ENCODE assay signal across 8 cellular contexts in genomic region chr10:42933454-42934340, GRCh38.
A peak's percentile ranks its signal among the peaks of the same experiment; 100 is the strongest.
DNase-seq lines count a peak whose midpoint lies in the region; ATAC-seq, FAIRE-seq and TF ChIP-seq lines count a peak whose summit lies in the region.

No MANE protein-coding gene starts in this region.

- POLR2A ChIA-PET in SK-N-SH (lab: Yijun Ruan, JAX): interaction anchor here (1.1 kb wide), 1 partner anchor 37 kb away, joined by 3 read pairs; no protein-coding TSS in a partner anchor

- TF ChIP-seq RAD21 in SK-N-SH (IDR thresholded peaks at IDR 0.05; ENCODE audit: low read length): no peak

- CTCF ChIA-PET in SK-N-SH (lab: Yijun Ruan, JAX): interaction anchor here (0.6 kb wide), 1 partner anchor 46 kb away, joined by 3 read pairs; no protein-coding TSS in a partner anchor

- H3K9me3 ChIP-seq in ES-I3 (ENCODE audit: control insufficient read depth, insufficient read depth, low read length) (no peaks in the 10 kb centered on the region), SK-N-SH (no peaks in the 10 kb centered on the region), pancreas (no peaks in the 10 kb centered on the region), gastrocnemius medialis (no peaks in the 10 kb centered on the region)

- no peaks in the 10 kb centered on the region for H3K36me3 ChIP-seq in ES-I3 (ENCODE audit: insufficient read depth, low read length)
- H3K36me3 ChIP-seq in SK-N-SH (replicated peaks in 1 of 2; ENCODE audit: control insufficient read depth in 1 of 2, insufficient read depth in 2 of 2, low read length in 1 of 2): no peaks in the 10 kb centered on the region
- no peaks in the 10 kb centered on the region for H3K36me3 ChIP-seq in pancreas
- no peaks in the 10 kb centered on the region for H3K36me3 ChIP-seq in gastrocnemius medialis

- H3K27me3 ChIP-seq in SK-N-SH (ENCODE audit: insufficient read depth) (no peaks in the 10 kb centered on the region), pancreas (peaks cover 0 to 11% (median 2%) of the 10 kb centered on the region in 4 donors), gastrocnemius medialis (peaks cover 24 to 34% (median 25%) of the 10 kb centered on the region in 3 donors)

- H3K4me1 ChIP-seq in ES-I3 (ENCODE audit: insufficient read depth, low read length): peaks cover 2% of the 10 kb centered on the region
- peaks cover 0 to 36% of the 10 kb centered on the region in 2 experiments; a peak in 1 of 4 replicates for H3K4me1 ChIP-seq in SK-N-SH (ENCODE audit: control insufficient read depth in 1 of 2, insufficient read depth in 2 of 2, low read depth in 1 of 2, low read length in 1 of 2)
- H3K4me1 ChIP-seq in pancreas: peaks cover 0 to 5% (median 0%) of the 10 kb centered on the region in 3 donors
- H3K4me1 ChIP-seq in gastrocnemius medialis: no peaks in the 10 kb centered on the region

- intact Hi-C loops in pancreas (cut with DNase I): no loop called here
- intact Hi-C loops in gastrocnemius medialis (cut with DNase I; ENCODE audit: low total_unique reads): no loop called here

- DNase-seq in SK-N-SH: peak; percentile 62
- peak; percentile 1 for DNase-seq in fibroblast of the aortic adventitia (ENCODE audit: low read depth)
- peak in 4 of 6 donors; percentile 44 to 59 (median 55) for DNase-seq in pancreas
- no peak for DNase-seq in gastrocnemius medialis

- no peak for TF ChIP-seq CTCF in SK-N-SH (IDR thresholded peaks at IDR 0.05)
- TF ChIP-seq CTCF in fibroblast of the aortic adventitia (IDR thresholded peaks at IDR 0.05; ENCODE audit: insufficient read depth, low read length): no peak
- no peak for TF ChIP-seq CTCF in pancreas (IDR thresholded peaks at IDR 0.05)
- no peak for TF ChIP-seq CTCF in gastrocnemius medialis (IDR thresholded peaks at IDR 0.05 in 4 of 5, conservative IDR thresholded peaks at IDR 0.05 in 1 of 5)

- TF ChIP-seq POLR2A in gastrocnemius medialis (IDR thresholded peaks at IDR 0.05): no peak

- H3K9me2 ChIP-seq in SK-N-SH: no peaks in the 10 kb centered on the region

- no peak overlapping the region for H2AFZ ChIP-seq in SK-N-SH (ENCODE audit: low read depth)

- H3K4me3 ChIP-seq in SK-N-SH (ENCODE audit: low read depth in 2 of 2, low read length in 1 of 2) (no peak overlapping the region), fibroblast of the aortic adventitia (ENCODE audit: low read depth, low read length) (no peak overlapping the region), pancreas (peak overlapping the region in 2 of 4 donors; percentile 11 to 32), gastrocnemius medialis (peak overlapping the region in 2 of 4 donors; percentile 11 to 17)

- in situ Hi-C loops in gastrocnemius medialis (cut with MboI; ENCODE audit: low sequenced_read_pairs in 4 of 4): no loop called here

- no peak overlapping the region for H3K4me2 ChIP-seq in SK-N-SH

- 82% methylated on average over 35 of the region's 57 CpGs for WGBS in SK-N-SH (ENCODE audit: low lambda C conversion rate)
- WGBS in pancreas, 2 donors: 17 to 20% methylated on average over 51 to 57 of the region's 57 CpGs

- FAIRE-seq in pancreas (lab: Jason Lieb, UNC): no peak

- H4K20me1 ChIP-seq in SK-N-SH (ENCODE audit: insufficient read depth): no peaks in the 10 kb centered on the region

- no peak for TF ChIP-seq EP300 in SK-N-SH (IDR thresholded peaks at IDR 0.05; ENCODE audit: borderline replicate concordance in 1 of 2, low read depth in 1 of 2, low read length in 1 of 2)

- H3F3A ChIP-seq in SK-N-SH (replicated peaks; ENCODE audit: insufficient read depth): no peaks in the 10 kb centered on the region

- no peaks in the 10 kb centered on the region for H3K79me2 ChIP-seq in SK-N-SH (ENCODE audit: insufficient read depth)

- ATAC-seq in pancreas: peak; percentile 69 to 81 (median 72)
- no peak for ATAC-seq in GM18519 (IDR thresholded peaks at IDR 0.05; ENCODE audit: low FRiP score, unreplicated experiment)
- ATAC-seq in gastrocnemius medialis: no peak
- ATAC-seq in GM21737 (IDR thresholded peaks at IDR 0.05; ENCODE audit: unreplicated experiment): no peak
- ATAC-seq in GM19467 (IDR thresholded peaks at IDR 0.05; ENCODE audit: unreplicated experiment): no peak

- H3K9ac ChIP-seq in ES-I3 (ENCODE audit: low read depth, low read length): peak overlapping the region; percentile 92
- no peak overlapping the region for H3K9ac ChIP-seq in SK-N-SH

- H3K27ac ChIP-seq in SK-N-SH (ENCODE audit: low read depth in 2 of 2, low read length in 1 of 2) (peak overlapping the region in 1 of 2 experiments; percentile 58; a peak in 1 of 4 replicates), pancreas (no peak overlapping the region), gastrocnemius medialis (no peak overlapping the region)

TF ChIP-seq in SK-N-SH, 30 proteins besides CTCF, POLR2A, EP300 and RAD21 (continues in another document):
- no peak for TF ChIP-seq TAF1 (IDR thresholded peaks at IDR 0.05; ENCODE audit: borderline replicate concordance, low read depth, low read length)
- no peak for TF ChIP-seq NFIC (IDR thresholded peaks at IDR 0.05; ENCODE audit: borderline replicate concordance)
- no peak for TF ChIP-seq JUND (IDR thresholded peaks at IDR 0.05)
- no peak for TF ChIP-seq POLR2AphosphoS5 (IDR thresholded peaks at IDR 0.05; ENCODE audit: low read depth, low read length)
- TF ChIP-seq RXRA (IDR thresholded peaks at IDR 0.05; ENCODE audit: borderline replicate concordance, low read depth): no peak
- TF ChIP-seq FOXM1 (IDR thresholded peaks at IDR 0.05; ENCODE audit: low read depth): no peak
- TF ChIP-seq SIN3A (IDR thresholded peaks at IDR 0.05; ENCODE audit: borderline replicate concordance, low read depth, low read length): no peak
- TF ChIP-seq CHD2 (IDR thresholded peaks at IDR 0.05; ENCODE audit: low read length, partially characterized antibody): no peak
- TF ChIP-seq, protein P1, sequence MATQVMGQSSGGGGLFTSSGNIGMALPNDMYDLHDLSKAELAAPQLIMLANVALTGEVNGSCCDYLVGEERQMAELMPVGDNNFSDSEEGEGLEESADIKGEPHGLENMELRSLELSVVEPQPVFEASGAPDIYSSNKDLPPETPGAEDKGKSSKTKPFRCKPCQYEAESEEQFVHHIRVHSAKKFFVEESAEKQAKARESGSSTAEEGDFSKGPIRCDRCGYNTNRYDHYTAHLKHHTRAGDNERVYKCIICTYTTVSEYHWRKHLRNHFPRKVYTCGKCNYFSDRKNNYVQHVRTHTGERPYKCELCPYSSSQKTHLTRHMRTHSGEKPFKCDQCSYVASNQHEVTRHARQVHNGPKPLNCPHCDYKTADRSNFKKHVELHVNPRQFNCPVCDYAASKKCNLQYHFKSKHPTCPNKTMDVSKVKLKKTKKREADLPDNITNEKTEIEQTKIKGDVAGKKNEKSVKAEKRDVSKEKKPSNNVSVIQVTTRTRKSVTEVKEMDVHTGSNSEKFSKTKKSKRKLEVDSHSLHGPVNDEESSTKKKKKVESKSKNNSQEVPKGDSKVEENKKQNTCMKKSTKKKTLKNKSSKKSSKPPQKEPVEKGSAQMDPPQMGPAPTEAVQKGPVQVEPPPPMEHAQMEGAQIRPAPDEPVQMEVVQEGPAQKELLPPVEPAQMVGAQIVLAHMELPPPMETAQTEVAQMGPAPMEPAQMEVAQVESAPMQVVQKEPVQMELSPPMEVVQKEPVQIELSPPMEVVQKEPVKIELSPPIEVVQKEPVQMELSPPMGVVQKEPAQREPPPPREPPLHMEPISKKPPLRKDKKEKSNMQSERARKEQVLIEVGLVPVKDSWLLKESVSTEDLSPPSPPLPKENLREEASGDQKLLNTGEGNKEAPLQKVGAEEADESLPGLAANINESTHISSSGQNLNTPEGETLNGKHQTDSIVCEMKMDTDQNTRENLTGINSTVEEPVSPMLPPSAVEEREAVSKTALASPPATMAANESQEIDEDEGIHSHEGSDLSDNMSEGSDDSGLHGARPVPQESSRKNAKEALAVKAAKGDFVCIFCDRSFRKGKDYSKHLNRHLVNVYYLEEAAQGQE (IDR thresholded peaks at IDR 0.05; ENCODE audit: low read depth, low read length): no peak
- TF ChIP-seq YY1 (IDR thresholded peaks at IDR 0.05; ENCODE audit: low read depth): no peak
- TF ChIP-seq TEAD4 (IDR thresholded peaks at IDR 0.05; ENCODE audit: borderline replicate concordance, insufficient read depth): no peak
- TF ChIP-seq, protein P2, sequence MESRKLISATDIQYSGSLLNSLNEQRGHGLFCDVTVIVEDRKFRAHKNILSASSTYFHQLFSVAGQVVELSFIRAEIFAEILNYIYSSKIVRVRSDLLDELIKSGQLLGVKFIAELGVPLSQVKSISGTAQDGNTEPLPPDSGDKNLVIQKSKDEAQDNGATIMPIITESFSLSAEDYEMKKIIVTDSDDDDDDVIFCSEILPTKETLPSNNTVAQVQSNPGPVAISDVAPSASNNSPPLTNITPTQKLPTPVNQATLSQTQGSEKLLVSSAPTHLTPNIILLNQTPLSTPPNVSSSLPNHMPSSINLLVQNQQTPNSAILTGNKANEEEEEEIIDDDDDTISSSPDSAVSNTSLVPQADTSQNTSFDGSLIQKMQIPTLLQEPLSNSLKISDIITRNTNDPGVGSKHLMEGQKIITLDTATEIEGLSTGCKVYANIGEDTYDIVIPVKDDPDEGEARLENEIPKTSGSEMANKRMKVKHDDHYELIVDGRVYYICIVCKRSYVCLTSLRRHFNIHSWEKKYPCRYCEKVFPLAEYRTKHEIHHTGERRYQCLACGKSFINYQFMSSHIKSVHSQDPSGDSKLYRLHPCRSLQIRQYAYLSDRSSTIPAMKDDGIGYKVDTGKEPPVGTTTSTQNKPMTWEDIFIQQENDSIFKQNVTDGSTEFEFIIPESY (IDR thresholded peaks at IDR 0.05; ENCODE audit: borderline replicate concordance, low read depth): no peak
- TF ChIP-seq, protein P3, sequence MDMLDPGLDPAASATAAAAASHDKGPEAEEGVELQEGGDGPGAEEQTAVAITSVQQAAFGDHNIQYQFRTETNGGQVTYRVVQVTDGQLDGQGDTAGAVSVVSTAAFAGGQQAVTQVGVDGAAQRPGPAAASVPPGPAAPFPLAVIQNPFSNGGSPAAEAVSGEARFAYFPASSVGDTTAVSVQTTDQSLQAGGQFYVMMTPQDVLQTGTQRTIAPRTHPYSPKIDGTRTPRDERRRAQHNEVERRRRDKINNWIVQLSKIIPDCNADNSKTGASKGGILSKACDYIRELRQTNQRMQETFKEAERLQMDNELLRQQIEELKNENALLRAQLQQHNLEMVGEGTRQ (IDR thresholded peaks at IDR 0.05; ENCODE audit: borderline replicate concordance, low read depth, low read length): no peak
- TF ChIP-seq GATA2 (CRISPR knock-in tag; IDR thresholded peaks at IDR 0.05): no peak
- no peak for TF ChIP-seq RFX5 (IDR thresholded peaks at IDR 0.05; ENCODE audit: low read length)
- TF ChIP-seq RCOR1 (IDR thresholded peaks at IDR 0.05; ENCODE audit: low read length): no peak

Comparison
In these comparisons a context has a peak if more than half of its experiments do, and no peak if none do; other contexts are left out.
1. DNase-seq: peak in SK-N-SH (single experiment), fibroblast of the aortic adventitia (single experiment) and pancreas (4 of 6); none in gastrocnemius medialis (0 of 2).
2. ATAC-seq: peak in pancreas (4 of 4); none in GM18519 (single experiment), gastrocnemius medialis (0 of 2), GM21737 (single experiment) and GM19467 (single experiment).